ENCODE assay signal across 29 cellular contexts in genomic region chr12:92464911-92465310, GRCh38.
A peak's percentile ranks its signal among the peaks of the same experiment; 100 is the strongest.
DNase-seq lines count a peak whose midpoint lies in the region; ATAC-seq and FAIRE-seq lines count a peak whose summit lies in the region.
"Had no signal": no experiment of that assay in that cellular context is flagged by ENCODE, and none has a peak within 500 bp of the region (broad histone marks: within the 10 kb centered on the region; RNA-seq: fewer than 3 reads in every experiment).

No MANE protein-coding gene starts in this region.

- H3K36me3 Mint-ChIP-seq in T-helper 17 cell (ENCODE audit: low read depth), result no peaks in the 10 kb centered on the region
- H3K36me3 Mint-ChIP-seq in memory B cell, result peaks cover 7% of the 10 kb centered on the region
- H3K36me3 Mint-ChIP-seq in stimulated activated memory B cell treated with anti-CD40 and anti-IgM and Interleukin-4, amounts not matched to agents 10 μg/mL and 1 μg/mL and 100 μg/mL, for 72 hours, result peaks cover 12% of the 10 kb centered on the region
- H3K36me3 Mint-ChIP-seq: naive thymus-derived CD8-positive, alpha-beta T cell; stimulated activated effector memory CD8-positive, alpha-beta T cell treated with anti-CD3 and anti-CD28 coated beads, Interleukin-12 subunit alpha, Interleukin-12 subunit beta, amount 100 ng/mL, for 72 hours had no signal

- ATAC-seq in T-helper 17 cell, result no peak
- ATAC-seq in memory B cell (ENCODE audit: low read depth), result no peak
- ATAC-seq in stimulated activated memory B cell treated with anti-CD40 and anti-IgM and Interleukin-4, amounts not matched to agents 10 μg/mL and 1 μg/mL and 100 μg/mL, for 72 hours, result no peak
- no peak for ATAC-seq in GM21619 (IDR thresholded peaks at IDR 0.05; ENCODE audit: unreplicated experiment)
- ATAC-seq: activated CD8-positive, alpha-beta T cell treated with anti-CD3 and anti-CD28 coated beads for 36 hours; foreskin keratinocyte; naive thymus-derived CD8-positive, alpha-beta T cell; Panc1; stimulated activated effector memory CD8-positive, alpha-beta T cell treated with anti-CD3 and anti-CD28 coated beads, Interleukin-12 subunit alpha, Interleukin-12 subunit beta, amount 100 ng/mL, for 72 hours had no signal

- FAIRE-seq in GM18507 (lab: Jason Lieb, UNC), result peak; percentile 76
- FAIRE-seq: G401.6, HTR-8/SVneo had no signal

- no peaks in the 10 kb centered on the region for H3K27me3 Mint-ChIP-seq in T-helper 17 cell
- H3K27me3 Mint-ChIP-seq in memory B cell, result no peaks in the 10 kb centered on the region
- no peaks in the 10 kb centered on the region for H3K27me3 Mint-ChIP-seq in stimulated activated memory B cell treated with anti-CD40 and anti-IgM and Interleukin-4, amounts not matched to agents 10 μg/mL and 1 μg/mL and 100 μg/mL, for 72 hours
- H3K27me3 Mint-ChIP-seq: activated CD8-positive, alpha-beta T cell treated with anti-CD3 and anti-CD28 coated beads for 36 hours; naive thymus-derived CD8-positive, alpha-beta T cell had no signal

- no peak for DNase-seq in GM18507 (ENCODE audit: extremely low spot score, insufficient read length, low read depth)
- no peak for DNase-seq in T-helper 17 cell
- DNase-seq in memory B cell (ENCODE audit: low spot score in 2 of 2), result no peak
- DNase-seq in ecto neural progenitor cell (ENCODE audit: low spot score), result no peak
- DNase-seq in COLO668 (lab: John Stamatoyannopoulos, UW; ENCODE audit: unreplicated experiment), result no peak
- DNase-seq: activated CD8-positive, alpha-beta T cell treated with anti-CD3 and anti-CD28 coated beads for 36 hours; activated naive CD4-positive, alpha-beta T cell treated with Interleukin-2 at 50 U/mL for 16 hours; AML-193; aorta; cerebellar nuclear complex; effector CD4-positive, alpha-beta T cell; erythroblast; foreskin keratinocyte; Kasumi-1; kidney; naive thymus-derived CD8-positive, alpha-beta T cell; NCI-H1048; NCI-H187 treated with DMSO at 0.1 percent for 48 hours; NCI-H345; NCI-H82; tibial artery had no signal

- H3K27ac Mint-ChIP-seq in T-helper 17 cell (peak overlapping the region; percentile 19), memory B cell (peak overlapping the region; percentile 91)
- H3K27ac Mint-ChIP-seq in stimulated activated memory B cell treated with anti-CD40 and anti-IgM and Interleukin-4, amounts not matched to agents 10 μg/mL and 1 μg/mL and 100 μg/mL, for 72 hours, result peak overlapping the region; percentile 93
- H3K27ac Mint-ChIP-seq: activated CD8-positive, alpha-beta T cell treated with anti-CD3 and anti-CD28 coated beads for 36 hours; stimulated activated effector memory CD8-positive, alpha-beta T cell treated with anti-CD3 and anti-CD28 coated beads, Interleukin-12 subunit alpha, Interleukin-12 subunit beta, amount 100 ng/mL, for 72 hours had no signal

- H3K4me3 Mint-ChIP-seq in T-helper 17 cell (no peak overlapping the region), memory B cell (peak overlapping the region; percentile 51)
- H3K4me3 Mint-ChIP-seq in stimulated activated memory B cell treated with anti-CD40 and anti-IgM and Interleukin-4, amounts not matched to agents 10 μg/mL and 1 μg/mL and 100 μg/mL, for 72 hours, result peak overlapping the region; percentile 48
- H3K4me3 Mint-ChIP-seq: activated CD8-positive, alpha-beta T cell treated with anti-CD3 and anti-CD28 coated beads for 36 hours; stimulated activated effector memory CD8-positive, alpha-beta T cell treated with anti-CD3 and anti-CD28 coated beads, Interleukin-12 subunit alpha, Interleukin-12 subunit beta, amount 100 ng/mL, for 72 hours had no signal

- peaks cover 3% of the 10 kb centered on the region for H3K9me3 Mint-ChIP-seq in memory B cell
- peaks cover 2% of the 10 kb centered on the region for H3K9me3 Mint-ChIP-seq in stimulated activated memory B cell treated with anti-CD40 and anti-IgM and Interleukin-4, amounts not matched to agents 10 μg/mL and 1 μg/mL and 100 μg/mL, for 72 hours
- H3K9me3 Mint-ChIP-seq: activated CD8-positive, alpha-beta T cell treated with anti-CD3 and anti-CD28 coated beads for 36 hours; stimulated activated effector memory CD8-positive, alpha-beta T cell treated with anti-CD3 and anti-CD28 coated beads, Interleukin-12 subunit alpha, Interleukin-12 subunit beta, amount 100 ng/mL, for 72 hours had no signal

- no peaks in the 10 kb centered on the region for H3K9me3 ChIP-seq in T-helper 17 cell (ENCODE audit: control insufficient read depth, low read length, poor library complexity, severe bottlenecking)
- H3K9me3 ChIP-seq: HAP-1, SJSA1, tibial artery had no signal

- H3K4me1 Mint-ChIP-seq in T-helper 17 cell (peaks cover 4% of the 10 kb centered on the region), memory B cell (peaks cover 60% of the 10 kb centered on the region)
- peaks cover 77% of the 10 kb centered on the region for H3K4me1 Mint-ChIP-seq in stimulated activated memory B cell treated with anti-CD40 and anti-IgM and Interleukin-4, amounts not matched to agents 10 μg/mL and 1 μg/mL and 100 μg/mL, for 72 hours

Comparison
In these comparisons a context has a peak if more than half of its experiments do, and no peak if none do; other contexts are left out.
1. H3K27ac Mint-ChIP-seq: peak in every context shown above with its lines; median percentile 93 in stimulated activated memory B cell treated with anti-CD40 and anti-IgM and Interleukin-4, amounts not matched to agents 10 μg/mL and 1 μg/mL and 100 μg/mL, for 72 hours; 91 in memory B cell; 19 in T-helper 17 cell.